Comparison of ENCODE assay signal across 1 cellular context in the genomic region with DNA sequence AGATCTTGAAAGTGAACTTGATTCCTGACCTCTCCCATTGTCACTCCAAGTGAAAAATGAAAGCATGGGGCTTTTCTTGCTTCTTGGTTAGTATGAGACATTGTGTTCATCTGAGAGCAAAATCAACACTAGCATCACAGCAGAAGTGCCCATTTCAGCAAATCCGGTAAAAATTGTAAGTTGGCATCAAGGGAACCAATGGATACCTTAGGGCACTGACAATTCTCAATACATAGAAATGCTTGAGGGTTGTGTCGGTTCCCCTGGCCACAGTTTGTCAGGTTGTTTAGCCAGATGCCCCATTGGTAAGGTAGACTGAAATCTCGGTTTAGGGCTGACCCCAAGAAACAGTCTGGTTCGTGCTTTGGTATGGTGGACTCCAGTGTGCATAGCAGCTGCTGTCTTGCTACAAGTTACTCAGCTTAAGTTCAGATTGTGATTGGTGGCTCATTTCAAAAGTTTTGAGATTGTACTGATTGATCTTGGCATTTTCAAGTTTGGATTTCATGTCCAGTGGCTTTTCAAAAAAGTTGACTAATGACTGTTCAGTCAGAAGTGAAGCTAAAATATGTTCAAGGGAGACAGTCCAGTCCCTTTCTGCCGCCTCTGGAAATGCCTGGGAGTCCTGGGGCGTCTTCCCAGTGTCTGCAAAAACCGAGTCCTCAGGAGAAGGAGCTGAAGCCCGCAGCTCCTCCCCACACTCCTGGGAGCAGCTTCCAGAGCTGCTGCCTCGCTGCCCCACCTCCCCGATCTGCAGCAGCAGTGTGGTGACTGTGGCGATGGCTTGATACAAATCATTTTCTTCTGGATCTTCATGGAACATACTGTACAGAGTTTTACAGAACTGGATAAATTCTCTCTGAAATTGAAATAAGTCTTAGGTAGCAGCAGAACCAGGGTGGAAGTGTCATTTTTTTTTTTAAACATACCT.
TF ChIP-seq lines count a peak whose summit lies in the region.

No MANE protein-coding gene starts in this region.

TF ChIP-seq in IMR-90, 13 proteins besides CTCF, POLR2A, EP300 and RAD21:
- no peak for TF ChIP-seq BHLHE40 (IDR thresholded peaks at IDR 0.05; ENCODE audit: low read depth, low read length)
- no peak for TF ChIP-seq RFX5 (IDR thresholded peaks at IDR 0.05; ENCODE audit: low read depth, low read length)
- TF ChIP-seq RCOR1 (IDR thresholded peaks at IDR 0.05; ENCODE audit: insufficient replicate concordance, low read length), result no peak
